Comparison of ENCODE assay signal across 29 cellular contexts in the genomic region with DNA sequence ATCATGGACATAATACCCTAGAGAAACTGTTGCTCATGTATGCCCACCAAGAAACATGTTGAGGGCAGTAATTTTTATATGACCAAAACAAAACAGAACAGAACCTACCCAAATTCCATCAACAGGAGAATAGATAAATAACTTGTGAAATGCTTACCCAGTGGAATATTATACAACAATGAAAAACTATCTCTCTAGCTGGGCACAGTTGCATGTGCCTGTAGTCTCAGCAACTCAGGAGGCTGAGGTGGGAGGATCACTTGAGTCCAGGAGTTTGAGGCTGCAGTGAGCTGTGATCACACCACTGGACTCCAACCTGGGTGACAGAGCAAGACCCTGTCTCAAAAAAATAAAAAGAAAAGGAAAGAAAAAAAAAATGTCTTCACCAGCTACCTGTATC.
"Had no signal": no experiment of that assay in that cellular context is flagged by ENCODE, and none has a peak within 500 bp of the region (broad histone marks: within the 10 kb centered on the region; RNA-seq: fewer than 3 reads in every experiment).

No MANE protein-coding gene starts in this region.

- H3K9me3 Mint-ChIP-seq: stimulated activated effector memory CD8-positive, alpha-beta T cell treated with anti-CD3 and anti-CD28 coated beads, Interleukin-12 subunit alpha, Interleukin-12 subunit beta, amount 100 ng/mL, for 72 hours; stimulated activated memory B cell treated with anti-CD40 and anti-IgM and Interleukin-4, amounts not matched to agents 10 μg/mL and 1 μg/mL and 100 μg/mL, for 72 hours; stimulated activated naive CD8-positive, alpha-beta T cell treated with anti-CD3 and anti-CD28 coated beads, Interleukin-15, amount 100 ng/mL, for 72 hours; stimulated activated naive CD8-positive, alpha-beta T cell treated with anti-CD3 and anti-CD28 coated beads, Interleukin-15, Interleukin-2, amounts not matched to agents 100 ng/mL and 50 ng/mL, for 24 hours; type B pancreatic cell had no signal

- H3K27ac Mint-ChIP-seq: stimulated activated effector memory CD8-positive, alpha-beta T cell treated with anti-CD3 and anti-CD28 coated beads, Interleukin-12 subunit alpha, Interleukin-12 subunit beta, amount 100 ng/mL, for 72 hours; stimulated activated memory B cell treated with anti-CD40 and anti-IgM and Interleukin-4, amounts not matched to agents 10 μg/mL and 1 μg/mL and 100 μg/mL, for 72 hours; stimulated activated naive B cell treated with anti-CD40 and anti-IgM and Interleukin-4, amounts not matched to agents 10 μg/mL and 1 μg/mL and 100 μg/mL, for 72 hours; stimulated activated naive CD8-positive, alpha-beta T cell treated with anti-CD3 and anti-CD28 coated beads, Interleukin-15, amount 100 ng/mL, for 72 hours; stimulated activated naive CD8-positive, alpha-beta T cell treated with anti-CD3 and anti-CD28 coated beads, Interleukin-15, Interleukin-2, amounts not matched to agents 100 ng/mL and 50 ng/mL, for 24 hours; type B pancreatic cell had no signal

- H3K27me3 ChIP-seq: stomach, suprapubic skin, testis, thyroid gland, tibial artery, tibial nerve, transverse colon, upper lobe of left lung, upper lobe of right lung, uterus, vagina had no signal

- H3K9me3 ChIP-seq: stomach, suprapubic skin, testis, thoracic aorta, thyroid gland, tibial artery, tibial nerve, transverse colon, upper lobe of left lung, upper lobe of right lung, uterus, vagina had no signal

- FAIRE-seq: urothelium cell line had no signal

- H3K36me3 Mint-ChIP-seq: stimulated activated effector memory CD8-positive, alpha-beta T cell treated with anti-CD3 and anti-CD28 coated beads, Interleukin-12 subunit alpha, Interleukin-12 subunit beta, amount 100 ng/mL, for 72 hours; stimulated activated memory B cell treated with anti-CD40 and anti-IgM and Interleukin-4, amounts not matched to agents 10 μg/mL and 1 μg/mL and 100 μg/mL, for 72 hours; type B pancreatic cell had no signal

- H3K4me3 ChIP-seq: stomach, suprapubic skin, testis, thoracic aorta, thyroid gland, tibial artery, tibial nerve, transverse colon, upper lobe of left lung, upper lobe of right lung, uterus, vagina had no signal

- H3K4me1 ChIP-seq: stomach, suprapubic skin, testis, thyroid gland, tibial artery, tibial nerve, transverse colon, upper lobe of left lung, upper lobe of right lung, uterus, vagina had no signal

- H3K4me1 Mint-ChIP-seq: stimulated activated effector memory CD8-positive, alpha-beta T cell treated with anti-CD3 and anti-CD28 coated beads, Interleukin-12 subunit alpha, Interleukin-12 subunit beta, amount 100 ng/mL, for 72 hours; stimulated activated naive CD8-positive, alpha-beta T cell treated with anti-CD3 and anti-CD28 coated beads, Interleukin-15, amount 100 ng/mL, for 72 hours had no signal

- H3K27me3 Mint-ChIP-seq: stimulated activated naive B cell treated with anti-CD40 and anti-IgM and Interleukin-4, amounts not matched to agents 10 μg/mL and 1 μg/mL and 100 μg/mL, for 72 hours; stimulated activated naive CD8-positive, alpha-beta T cell treated with anti-CD3 and anti-CD28 coated beads, Interleukin-15, amount 100 ng/mL, for 72 hours; stimulated activated naive CD8-positive, alpha-beta T cell treated with anti-CD3 and anti-CD28 coated beads, Interleukin-15, Interleukin-2, amounts not matched to agents 100 ng/mL and 50 ng/mL, for 24 hours had no signal

- ATAC-seq: stimulated activated effector memory CD8-positive, alpha-beta T cell treated with anti-CD3 and anti-CD28 coated beads, Interleukin-12 subunit alpha, Interleukin-12 subunit beta, amount 100 ng/mL, for 72 hours; stimulated activated memory B cell treated with anti-CD40 and anti-IgM and Interleukin-4, amounts not matched to agents 10 μg/mL and 1 μg/mL and 100 μg/mL, for 72 hours; stimulated activated naive B cell treated with anti-CD40 and anti-IgM and Interleukin-4, amounts not matched to agents 10 μg/mL and 1 μg/mL and 100 μg/mL, for 72 hours; stimulated activated naive CD8-positive, alpha-beta T cell treated with anti-CD3 and anti-CD28 coated beads, Interleukin-15, amount 100 ng/mL, for 72 hours; stimulated activated naive CD8-positive, alpha-beta T cell treated with anti-CD3 and anti-CD28 coated beads, Interleukin-15, Interleukin-2, amounts not matched to agents 100 U/mL and 50 U/mL, for 24 hours; upper lobe of right lung had no signal

- H3K27ac ChIP-seq: stomach, suprapubic skin, testis, thoracic aorta, thyroid gland, tibial artery, tibial nerve, transverse colon, upper lobe of left lung, upper lobe of right lung, uterus, vagina had no signal

- H3K4me3 Mint-ChIP-seq: stimulated activated effector memory CD8-positive, alpha-beta T cell treated with anti-CD3 and anti-CD28 coated beads, Interleukin-12 subunit alpha, Interleukin-12 subunit beta, amount 100 ng/mL, for 72 hours; stimulated activated memory B cell treated with anti-CD40 and anti-IgM and Interleukin-4, amounts not matched to agents 10 μg/mL and 1 μg/mL and 100 μg/mL, for 72 hours; stimulated activated naive B cell treated with anti-CD40 and anti-IgM and Interleukin-4, amounts not matched to agents 10 μg/mL and 1 μg/mL and 100 μg/mL, for 72 hours; stimulated activated naive CD8-positive, alpha-beta T cell treated with anti-CD3 and anti-CD28 coated beads, Interleukin-15, amount 100 ng/mL, for 72 hours; stimulated activated naive CD8-positive, alpha-beta T cell treated with anti-CD3 and anti-CD28 coated beads, Interleukin-15, Interleukin-2, amounts not matched to agents 100 ng/mL and 50 ng/mL, for 24 hours; type B pancreatic cell had no signal

- H3K36me3 ChIP-seq: stomach, suprapubic skin, thoracic aorta, thyroid gland, tibial artery, tibial nerve, transverse colon, upper lobe of left lung, upper lobe of right lung, uterus, vagina had no signal

- DNase-seq: stimulated activated CD4-positive, alpha-beta T cell treated with anti-CD3 and anti-CD28 coated beads, Interleukin-2, amount 100 ng/mL, for 48 hours; stimulated activated CD4-positive, alpha-beta T cell treated with anti-CD3 and anti-CD28 coated beads, Interleukin-4, amount 100 ng/mL, for 1 hour; stimulated activated CD4-positive, alpha-beta T cell treated with anti-CD3 and anti-CD28 coated beads, Interleukin-4, amount 100 ng/mL, for 24 hours; stimulated activated CD4-positive, alpha-beta T cell treated with anti-CD3 and anti-CD28 coated beads, Interleukin-4, amount 100 ng/mL, for 4 hours; stimulated activated CD8-positive, alpha-beta memory T cell treated with anti-CD3 and anti-CD28 coated beads, Interleukin-4, amount 100 ng/mL, for 48 hours; stimulated activated naive B cell treated with anti-CD40 and anti-IgM and Interleukin-4, amounts not matched to agents 10 μg/mL and 1 μg/mL and 100 μg/mL, for 72 hours; stimulated activated naive CD4-positive, alpha-beta T cell; stimulated activated naive CD4-positive, alpha-beta T cell treated with Interleukin-2 at 50 U/mL for 16 hours; stimulated activated naive CD8-positive, alpha-beta T cell treated with anti-CD3 and anti-CD28 coated beads, Interleukin-15, amount 100 ng/mL, for 72 hours; stimulated activated naive CD8-positive, alpha-beta T cell treated with anti-CD3 and anti-CD28 coated beads, Interleukin-15, Interleukin-2, amounts not matched to agents 100 U/mL and 50 U/mL, for 24 hours; stomach; substantia nigra; testis; thyroid gland; tibial artery; transverse colon; trophoblast cell; upper lobe of left lung; upper lobe of right lung; uterus had no signal
